ENCODE assay signal across 21 cellular contexts in genomic region chr11:73818838-73819237, GRCh38. TPM values are rescaled to one million over a fixed set of nuclear protein-coding genes. Genes with fewer than 3 reads are reported as not detected.
DNase-seq lines count a peak whose midpoint lies in the region; ATAC-seq, FAIRE-seq and TF ChIP-seq lines count a peak whose summit lies in the region.
"Had no signal": no experiment of that assay in that cellular context is flagged by ENCODE, and none has a peak within 500 bp of the region (broad histone marks: within the 10 kb centered on the region; RNA-seq: fewer than 3 reads in every experiment).

No MANE protein-coding gene starts in this region.

- H4K20me1 ChIP-seq in neural progenitor cell (ENCODE audit: low read depth) = no peaks in the 10 kb centered on the region

- no peaks in the 10 kb centered on the region for H3K79me2 ChIP-seq in neural progenitor cell (ENCODE audit: low read depth)

- peak overlapping the region; percentile 17 for H3K4me2 ChIP-seq in neural progenitor cell

- H3K9me3 ChIP-seq in HUES64 (ENCODE audit: insufficient read depth, low read depth, low read length) (peaks cover 8% of the 10 kb centered on the region; the same call in 1 of the 2 replicates), neural progenitor cell (ENCODE audit: low read depth) (no peaks in the 10 kb centered on the region), esophagus squamous epithelium (no peaks in the 10 kb centered on the region)
- H3K9me3 ChIP-seq: body of pancreas, gastroesophageal sphincter, ovary, spleen, uterus had no signal

- H3K4me1 Mint-ChIP-seq in neural progenitor cell = peaks cover 12% of the 10 kb centered on the region
- no peaks in the 10 kb centered on the region for H3K4me1 Mint-ChIP-seq in stimulated activated effector memory CD8-positive, alpha-beta T cell treated with anti-CD3 and anti-CD28 coated beads, Interleukin-12 subunit alpha, Interleukin-12 subunit beta, amount 100 ng/mL, for 72 hours

- TF ChIP-seq CTCF in neural progenitor cell (IDR thresholded peaks at IDR 0.05) = no peak
- no peak for TF ChIP-seq CTCF in esophagus squamous epithelium (IDR thresholded peaks at IDR 0.05)

- H3K36me3 ChIP-seq in HUES64 (ENCODE audit: insufficient read depth, low read length) (peaks cover 4% of the 10 kb centered on the region), neural progenitor cell (no peaks in the 10 kb centered on the region), esophagus squamous epithelium (peaks cover 0 to 19% (median 0%) of the 10 kb centered on the region in 3 donors)
- H3K36me3 ChIP-seq: ovary, uterus had no signal

- H3K36me3 Mint-ChIP-seq in neural progenitor cell = peaks cover 8% of the 10 kb centered on the region
- peaks cover 10% of the 10 kb centered on the region for H3K36me3 Mint-ChIP-seq in stimulated activated effector memory CD8-positive, alpha-beta T cell treated with anti-CD3 and anti-CD28 coated beads, Interleukin-12 subunit alpha, Interleukin-12 subunit beta, amount 100 ng/mL, for 72 hours

- no peak for ATAC-seq in stimulated activated effector memory CD8-positive, alpha-beta T cell treated with anti-CD3 and anti-CD28 coated beads, Interleukin-12 subunit alpha, Interleukin-12 subunit beta, amount 100 ng/mL, for 72 hours
- ATAC-seq: activated CD8-positive, alpha-beta T cell treated with anti-CD3 and anti-CD28 coated beads for 36 hours; body of pancreas; gastroesophageal sphincter; GM12878; PC-3 had no signal

- intact Hi-C loops in esophagus squamous epithelium (cut with DNase I) = no loop called here

- DNase-seq in ELR (ENCODE audit: low read depth) (peak; percentile 52), dermis blood vessel endothelial cell (peak; percentile 6), neural progenitor cell (ENCODE audit: low spot score) (peak; percentile 4), esophagus squamous epithelium (lab: John Stamatoyannopoulos, UW) (no peak), iPS-NIHi11 (ENCODE audit: low spot score) (no peak), urothelium cell line (ENCODE audit: low spot score) (no peak)
- DNase-seq in stimulated activated effector memory CD8-positive, alpha-beta T cell treated with anti-CD3 and anti-CD28 coated beads, Interleukin-12 subunit alpha, Interleukin-12 subunit beta, amount 100 ng/mL, for 72 hours (ENCODE audit: low spot score in 2 of 2) = no peak
- DNase-seq: activated CD8-positive, alpha-beta T cell treated with anti-CD3 and anti-CD28 coated beads for 36 hours; body of pancreas; Karpas-422; kidney; NCI-H1694; NCI-H510A treated with DMSO at 0.1 percent for 48 hours; ovary; PC-3; spleen; uterus had no signal

- H3K9ac ChIP-seq in HUES64 (ENCODE audit: low read depth, low read length) (peak overlapping the region; percentile 17; the same call in 1 of the 2 replicates), neural progenitor cell (no peak overlapping the region)

- peak overlapping the region; percentile 73 for H3K27ac ChIP-seq in HUES64 (ENCODE audit: low read depth, low read length)
- H3K27ac ChIP-seq in neural progenitor cell = peak overlapping the region; percentile 65
- H3K27ac ChIP-seq in esophagus squamous epithelium = no peak overlapping the region
- H3K27ac ChIP-seq: body of pancreas, gastroesophageal sphincter, ovary, spleen, uterus had no signal

- H3K27me3 ChIP-seq in HUES64 (ENCODE audit: insufficient read depth, low read length) (no peaks in the 10 kb centered on the region), neural progenitor cell (no peaks in the 10 kb centered on the region), esophagus squamous epithelium (no peaks in the 10 kb centered on the region)
- H3K27me3 ChIP-seq: body of pancreas, gastroesophageal sphincter, ovary, spleen, uterus had no signal

- H3K27ac Mint-ChIP-seq in neural progenitor cell = no peak overlapping the region
- no peak overlapping the region for H3K27ac Mint-ChIP-seq in stimulated activated effector memory CD8-positive, alpha-beta T cell treated with anti-CD3 and anti-CD28 coated beads, Interleukin-12 subunit alpha, Interleukin-12 subunit beta, amount 100 ng/mL, for 72 hours
- H3K27ac Mint-ChIP-seq: activated CD8-positive, alpha-beta T cell treated with anti-CD3 and anti-CD28 coated beads for 36 hours; stimulated activated naive CD8-positive, alpha-beta T cell treated with anti-CD3 and anti-CD28 coated beads, Interleukin-15, Interleukin-2, amounts not matched to agents 100 ng/mL and 50 ng/mL, for 24 hours had no signal

- H2AFZ ChIP-seq in neural progenitor cell (replicated peaks) = no peak overlapping the region

- H3K9me3 Mint-ChIP-seq in neural progenitor cell = peaks cover 4% of the 10 kb centered on the region
- H3K9me3 Mint-ChIP-seq in stimulated activated effector memory CD8-positive, alpha-beta T cell treated with anti-CD3 and anti-CD28 coated beads, Interleukin-12 subunit alpha, Interleukin-12 subunit beta, amount 100 ng/mL, for 72 hours = no peaks in the 10 kb centered on the region
- H3K9me3 Mint-ChIP-seq: activated CD8-positive, alpha-beta T cell treated with anti-CD3 and anti-CD28 coated beads for 36 hours; stimulated activated naive CD8-positive, alpha-beta T cell treated with anti-CD3 and anti-CD28 coated beads, Interleukin-15, Interleukin-2, amounts not matched to agents 100 ng/mL and 50 ng/mL, for 24 hours had no signal

- peaks cover 4% of the 10 kb centered on the region for H3K27me3 Mint-ChIP-seq in neural progenitor cell (ENCODE audit: insufficient read depth, low read depth)
- H3K27me3 Mint-ChIP-seq: activated CD8-positive, alpha-beta T cell treated with anti-CD3 and anti-CD28 coated beads for 36 hours; stimulated activated naive CD8-positive, alpha-beta T cell treated with anti-CD3 and anti-CD28 coated beads, Interleukin-15, Interleukin-2, amounts not matched to agents 100 ng/mL and 50 ng/mL, for 24 hours had no signal

- TF ChIP-seq POLR2A in esophagus squamous epithelium (IDR thresholded peaks at IDR 0.05) = no peak

- H3K4me1 ChIP-seq in HUES64 (ENCODE audit: insufficient read depth, low read length) (peaks cover 20% of the 10 kb centered on the region), neural progenitor cell (peaks cover 17% of the 10 kb centered on the region), esophagus squamous epithelium (no peaks in the 10 kb centered on the region)
- H3K4me1 ChIP-seq: body of pancreas, gastroesophageal sphincter, uterus had no signal

- no peak for FAIRE-seq in urothelium cell line (lab: Jason Lieb, UNC)
- FAIRE-seq: GM12878, kidney had no signal

- no peak overlapping the region for H3K4me3 Mint-ChIP-seq in neural progenitor cell
- H3K4me3 Mint-ChIP-seq in stimulated activated effector memory CD8-positive, alpha-beta T cell treated with anti-CD3 and anti-CD28 coated beads, Interleukin-12 subunit alpha, Interleukin-12 subunit beta, amount 100 ng/mL, for 72 hours = no peak overlapping the region
- H3K4me3 Mint-ChIP-seq: activated CD8-positive, alpha-beta T cell treated with anti-CD3 and anti-CD28 coated beads for 36 hours; stimulated activated naive CD8-positive, alpha-beta T cell treated with anti-CD3 and anti-CD28 coated beads, Interleukin-15, Interleukin-2, amounts not matched to agents 100 ng/mL and 50 ng/mL, for 24 hours had no signal

- H3K4me3 ChIP-seq in HUES64 (ENCODE audit: low read length) = no peak overlapping the region
- no peak overlapping the region for H3K4me3 ChIP-seq in neural progenitor cell
- no peak overlapping the region for H3K4me3 ChIP-seq in esophagus squamous epithelium
- H3K4me3 ChIP-seq: body of pancreas, gastroesophageal sphincter, GM12878, ovary, spleen, uterus had no signal

- no peaks in the 10 kb centered on the region for H3F3A ChIP-seq in neural progenitor cell (ENCODE audit: low read depth)

RNA-seq across cellular contexts. Expression of gene MRPL48, which starts 31.2 kb away (rescaled TPM):
- 39.6 TPM for polyA plus RNA-seq in HUES64 (2013, experiment 1 of 2)
- 40.6 TPM for polyA plus RNA-seq in HUES64 (2013, experiment 2 of 2)
- total RNA-seq in dermis blood vessel endothelial cell (24.3 and 30.4 TPM in 2 replicates), neural progenitor cell (ENCODE audit: low replicate concordance) (21.0 and 27.2 TPM in 2 replicates), esophagus squamous epithelium (10 to 100 TPM in 3 of 4 donors, 1 to 10 TPM in 1; 9.2 to 23.5 (median 18.8) TPM)

RNA-seq across cellular contexts. Expression of gene COA4, which starts 57.8 kb away (rescaled TPM):
- 102 TPM for polyA plus RNA-seq in HUES64 (2013, experiment 1 of 2)
- 93.8 TPM for polyA plus RNA-seq in HUES64 (2013, experiment 2 of 2)
- total RNA-seq in dermis blood vessel endothelial cell = 53.0 and 57.2 TPM in 2 replicates
- total RNA-seq in neural progenitor cell (ENCODE audit: low replicate concordance) = 55.8 and 59.4 TPM in 2 replicates
- 10 to 100 TPM; 43.9 to 88.5 (median 64.9) TPM for total RNA-seq in esophagus squamous epithelium

RNA-seq across cellular contexts. Expression of gene PAAF1, which starts 58.0 kb away (rescaled TPM):
- polyA plus RNA-seq in HUES64 (2013, experiment 1 of 2) = 13.2 TPM
- 22.6 TPM for polyA plus RNA-seq in HUES64 (2013, experiment 2 of 2)
- total RNA-seq in dermis blood vessel endothelial cell (8.2 and 10.6 TPM in 2 replicates), neural progenitor cell (ENCODE audit: low replicate concordance) (28.2 and 38.6 TPM in 2 replicates), esophagus squamous epithelium (10 to 100 TPM in 1 of 4 donors, 1 to 10 TPM in 3; 4.3 to 10.9 (median 8.3) TPM)

RNA-seq across cellular contexts. Expression of gene RAB6A, which starts 58.0 kb away (rescaled TPM):
- polyA plus RNA-seq in HUES64 (2013, experiment 1 of 2) = 45.2 TPM
- polyA plus RNA-seq in HUES64 (2013, experiment 2 of 2) = 54.8 TPM
- total RNA-seq in dermis blood vessel endothelial cell (145 and 175 TPM in 2 replicates), neural progenitor cell (ENCODE audit: low replicate concordance) (54.7 and 58.7 TPM in 2 replicates), esophagus squamous epithelium (100 to 1,000 TPM; 115 to 234 (median 161) TPM)

Comparison
In these comparisons a context has a peak if more than half of its experiments do, and no peak if none do; other contexts are left out.
1. DNase-seq: peak in ELR (single experiment), dermis blood vessel endothelial cell (single experiment) and neural progenitor cell (single experiment); none in esophagus squamous epithelium (single experiment), stimulated activated effector memory CD8-positive, alpha-beta T cell treated with anti-CD3 and anti-CD28 coated beads, Interleukin-12 subunit alpha, Interleukin-12 subunit beta, amount 100 ng/mL, for 72 hours (0 of 2), iPS-NIHi11 (single experiment) and urothelium cell line (single experiment).
2. H3K27ac ChIP-seq: peak in HUES64 (single experiment) and neural progenitor cell (single experiment); none in esophagus squamous epithelium (0 of 4).